Comparison of ENCODE assay signal across 1 cellular context in the genomic region with DNA sequence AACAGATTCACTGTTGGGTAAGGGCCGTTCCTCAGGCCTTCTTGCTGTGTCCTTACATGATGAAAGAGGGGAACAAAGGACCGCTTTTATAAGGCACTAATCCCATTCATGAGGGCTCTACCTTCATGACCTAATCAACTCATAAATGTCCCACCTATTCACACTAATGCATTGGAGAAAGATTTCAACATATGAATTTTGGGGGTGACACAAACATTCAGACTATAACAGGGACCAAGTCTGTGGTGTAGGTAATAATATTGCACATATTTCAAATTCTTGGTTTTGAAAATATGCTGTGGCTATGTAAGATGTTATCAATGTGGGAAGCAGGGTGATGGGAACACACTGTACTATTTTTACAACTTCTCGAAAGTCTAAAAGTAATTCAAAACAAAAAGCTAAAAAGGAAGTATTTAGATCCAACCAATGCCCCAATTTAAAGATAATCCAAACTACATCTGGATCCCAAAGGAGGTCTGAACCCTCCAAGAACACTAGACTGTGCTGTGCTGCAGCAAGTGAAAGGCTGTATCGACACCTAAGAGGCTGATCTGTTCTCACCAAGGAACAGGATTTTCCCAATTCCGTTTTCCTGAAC.
TF ChIP-seq lines count a peak whose summit lies in the region.

No MANE protein-coding gene starts in this region.

TF ChIP-seq in GM23338, 12 proteins besides CTCF, POLR2A, EP300 and RAD21:
- TF ChIP-seq, protein P1, sequence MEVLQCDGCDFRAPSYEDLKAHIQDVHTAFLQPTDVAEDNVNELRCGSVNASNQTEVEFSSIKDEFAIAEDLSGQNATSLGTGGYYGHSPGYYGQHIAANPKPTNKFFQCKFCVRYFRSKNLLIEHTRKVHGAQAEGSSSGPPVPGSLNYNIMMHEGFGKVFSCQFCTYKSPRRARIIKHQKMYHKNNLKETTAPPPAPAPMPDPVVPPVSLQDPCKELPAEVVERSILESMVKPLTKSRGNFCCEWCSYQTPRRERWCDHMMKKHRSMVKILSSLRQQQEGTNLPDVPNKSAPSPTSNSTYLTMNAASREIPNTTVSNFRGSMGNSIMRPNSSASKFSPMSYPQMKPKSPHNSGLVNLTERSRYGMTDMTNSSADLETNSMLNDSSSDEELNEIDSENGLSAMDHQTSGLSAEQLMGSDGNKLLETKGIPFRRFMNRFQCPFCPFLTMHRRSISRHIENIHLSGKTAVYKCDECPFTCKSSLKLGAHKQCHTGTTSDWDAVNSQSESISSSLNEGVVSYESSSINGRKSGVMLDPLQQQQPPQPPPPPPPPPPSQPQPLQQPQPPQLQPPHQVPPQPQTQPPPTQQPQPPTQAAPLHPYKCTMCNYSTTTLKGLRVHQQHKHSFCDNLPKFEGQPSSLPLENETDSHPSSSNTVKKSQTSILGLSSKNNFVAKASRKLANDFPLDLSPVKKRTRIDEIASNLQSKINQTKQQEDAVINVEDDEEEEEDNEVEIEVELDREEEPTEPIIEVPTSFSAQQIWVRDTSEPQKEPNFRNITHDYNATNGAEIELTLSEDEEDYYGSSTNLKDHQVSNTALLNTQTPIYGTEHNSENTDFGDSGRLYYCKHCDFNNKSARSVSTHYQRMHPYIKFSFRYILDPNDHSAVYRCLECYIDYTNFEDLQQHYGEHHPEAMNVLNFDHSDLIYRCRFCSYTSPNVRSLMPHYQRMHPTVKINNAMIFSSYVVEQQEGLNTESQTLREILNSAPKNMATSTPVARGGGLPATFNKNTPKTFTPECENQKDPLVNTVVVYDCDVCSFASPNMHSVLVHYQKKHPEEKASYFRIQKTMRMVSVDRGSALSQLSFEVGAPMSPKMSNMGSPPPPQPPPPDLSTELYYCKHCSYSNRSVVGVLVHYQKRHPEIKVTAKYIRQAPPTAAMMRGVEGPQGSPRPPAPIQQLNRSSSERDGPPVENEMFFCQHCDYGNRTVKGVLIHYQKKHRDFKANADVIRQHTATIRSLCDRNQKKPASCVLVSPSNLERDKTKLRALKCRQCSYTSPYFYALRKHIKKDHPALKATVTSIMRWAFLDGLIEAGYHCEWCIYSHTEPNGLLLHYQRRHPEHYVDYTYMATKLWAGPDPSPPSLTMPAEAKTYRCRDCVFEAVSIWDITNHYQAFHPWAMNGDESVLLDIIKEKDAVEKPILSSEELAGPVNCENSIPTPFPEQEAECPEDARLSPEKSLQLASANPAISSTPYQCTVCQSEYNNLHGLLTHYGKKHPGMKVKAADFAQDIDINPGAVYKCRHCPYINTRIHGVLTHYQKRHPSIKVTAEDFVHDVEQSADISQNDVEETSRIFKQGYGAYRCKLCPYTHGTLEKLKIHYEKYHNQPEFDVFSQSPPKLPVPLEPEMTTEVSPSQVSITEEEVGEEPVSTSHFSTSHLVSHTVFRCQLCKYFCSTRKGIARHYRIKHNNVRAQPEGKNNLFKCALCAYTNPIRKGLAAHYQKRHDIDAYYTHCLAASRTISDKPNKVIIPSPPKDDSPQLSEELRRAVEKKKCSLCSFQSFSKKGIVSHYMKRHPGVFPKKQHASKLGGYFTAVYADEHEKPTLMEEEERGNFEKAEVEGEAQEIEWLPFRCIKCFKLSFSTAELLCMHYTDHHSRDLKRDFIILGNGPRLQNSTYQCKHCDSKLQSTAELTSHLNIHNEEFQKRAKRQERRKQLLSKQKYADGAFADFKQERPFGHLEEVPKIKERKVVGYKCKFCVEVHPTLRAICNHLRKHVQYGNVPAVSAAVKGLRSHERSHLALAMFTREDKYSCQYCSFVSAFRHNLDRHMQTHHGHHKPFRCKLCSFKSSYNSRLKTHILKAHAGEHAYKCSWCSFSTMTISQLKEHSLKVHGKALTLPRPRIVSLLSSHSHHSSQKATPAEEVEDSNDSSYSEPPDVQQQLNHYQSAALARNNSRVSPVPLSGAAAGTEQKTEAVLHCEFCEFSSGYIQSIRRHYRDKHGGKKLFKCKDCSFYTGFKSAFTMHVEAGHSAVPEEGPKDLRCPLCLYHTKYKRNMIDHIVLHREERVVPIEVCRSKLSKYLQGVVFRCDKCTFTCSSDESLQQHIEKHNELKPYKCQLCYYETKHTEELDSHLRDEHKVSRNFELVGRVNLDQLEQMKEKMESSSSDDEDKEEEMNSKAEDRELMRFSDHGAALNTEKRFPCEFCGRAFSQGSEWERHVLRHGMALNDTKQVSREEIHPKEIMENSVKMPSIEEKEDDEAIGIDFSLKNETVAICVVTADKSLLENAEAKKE (CRISPR knock-in tag; IDR thresholded peaks at IDR 0.05), result no peak
- TF ChIP-seq NANOG (IDR thresholded peaks at IDR 0.05; ENCODE audit: borderline replicate concordance) (no peak), ZNF331 (CRISPR knock-in tag; IDR thresholded peaks at IDR 0.05; ENCODE audit: low read depth) (no peak), STAT1 (IDR thresholded peaks at IDR 0.05; ENCODE audit: unreplicated experiment) (no peak), EZH2 (IDR thresholded peaks at IDR 0.05; ENCODE audit: low read depth, unreplicated experiment) (no peak), ZNF114 (CRISPR knock-in tag; IDR thresholded peaks at IDR 0.05) (no peak), JUNB (IDR thresholded peaks at IDR 0.05; ENCODE audit: unreplicated experiment) (no peak), POLR2AphosphoS5 (IDR thresholded peaks at IDR 0.05; ENCODE audit: low read depth) (no peak), EZH2phosphoT487 (IDR thresholded peaks at IDR 0.05; ENCODE audit: unreplicated experiment) (no peak), CREB1 (CRISPR knock-in tag; IDR thresholded peaks at IDR 0.05; ENCODE audit: low read depth) (no peak)
- TF ChIP-seq, protein P2, sequence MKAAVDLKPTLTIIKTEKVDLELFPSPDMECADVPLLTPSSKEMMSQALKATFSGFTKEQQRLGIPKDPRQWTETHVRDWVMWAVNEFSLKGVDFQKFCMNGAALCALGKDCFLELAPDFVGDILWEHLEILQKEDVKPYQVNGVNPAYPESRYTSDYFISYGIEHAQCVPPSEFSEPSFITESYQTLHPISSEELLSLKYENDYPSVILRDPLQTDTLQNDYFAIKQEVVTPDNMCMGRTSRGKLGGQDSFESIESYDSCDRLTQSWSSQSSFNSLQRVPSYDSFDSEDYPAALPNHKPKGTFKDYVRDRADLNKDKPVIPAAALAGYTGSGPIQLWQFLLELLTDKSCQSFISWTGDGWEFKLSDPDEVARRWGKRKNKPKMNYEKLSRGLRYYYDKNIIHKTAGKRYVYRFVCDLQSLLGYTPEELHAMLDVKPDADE (IDR thresholded peaks at IDR 0.05), result no peak
- TF ChIP-seq, protein P3, sequence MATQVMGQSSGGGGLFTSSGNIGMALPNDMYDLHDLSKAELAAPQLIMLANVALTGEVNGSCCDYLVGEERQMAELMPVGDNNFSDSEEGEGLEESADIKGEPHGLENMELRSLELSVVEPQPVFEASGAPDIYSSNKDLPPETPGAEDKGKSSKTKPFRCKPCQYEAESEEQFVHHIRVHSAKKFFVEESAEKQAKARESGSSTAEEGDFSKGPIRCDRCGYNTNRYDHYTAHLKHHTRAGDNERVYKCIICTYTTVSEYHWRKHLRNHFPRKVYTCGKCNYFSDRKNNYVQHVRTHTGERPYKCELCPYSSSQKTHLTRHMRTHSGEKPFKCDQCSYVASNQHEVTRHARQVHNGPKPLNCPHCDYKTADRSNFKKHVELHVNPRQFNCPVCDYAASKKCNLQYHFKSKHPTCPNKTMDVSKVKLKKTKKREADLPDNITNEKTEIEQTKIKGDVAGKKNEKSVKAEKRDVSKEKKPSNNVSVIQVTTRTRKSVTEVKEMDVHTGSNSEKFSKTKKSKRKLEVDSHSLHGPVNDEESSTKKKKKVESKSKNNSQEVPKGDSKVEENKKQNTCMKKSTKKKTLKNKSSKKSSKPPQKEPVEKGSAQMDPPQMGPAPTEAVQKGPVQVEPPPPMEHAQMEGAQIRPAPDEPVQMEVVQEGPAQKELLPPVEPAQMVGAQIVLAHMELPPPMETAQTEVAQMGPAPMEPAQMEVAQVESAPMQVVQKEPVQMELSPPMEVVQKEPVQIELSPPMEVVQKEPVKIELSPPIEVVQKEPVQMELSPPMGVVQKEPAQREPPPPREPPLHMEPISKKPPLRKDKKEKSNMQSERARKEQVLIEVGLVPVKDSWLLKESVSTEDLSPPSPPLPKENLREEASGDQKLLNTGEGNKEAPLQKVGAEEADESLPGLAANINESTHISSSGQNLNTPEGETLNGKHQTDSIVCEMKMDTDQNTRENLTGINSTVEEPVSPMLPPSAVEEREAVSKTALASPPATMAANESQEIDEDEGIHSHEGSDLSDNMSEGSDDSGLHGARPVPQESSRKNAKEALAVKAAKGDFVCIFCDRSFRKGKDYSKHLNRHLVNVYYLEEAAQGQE (IDR thresholded peaks at IDR 0.05; ENCODE audit: unreplicated experiment), result no peak
TF ChIP-seq in GM23338: peak in this region for 0.
